In the genomic region with DNA sequence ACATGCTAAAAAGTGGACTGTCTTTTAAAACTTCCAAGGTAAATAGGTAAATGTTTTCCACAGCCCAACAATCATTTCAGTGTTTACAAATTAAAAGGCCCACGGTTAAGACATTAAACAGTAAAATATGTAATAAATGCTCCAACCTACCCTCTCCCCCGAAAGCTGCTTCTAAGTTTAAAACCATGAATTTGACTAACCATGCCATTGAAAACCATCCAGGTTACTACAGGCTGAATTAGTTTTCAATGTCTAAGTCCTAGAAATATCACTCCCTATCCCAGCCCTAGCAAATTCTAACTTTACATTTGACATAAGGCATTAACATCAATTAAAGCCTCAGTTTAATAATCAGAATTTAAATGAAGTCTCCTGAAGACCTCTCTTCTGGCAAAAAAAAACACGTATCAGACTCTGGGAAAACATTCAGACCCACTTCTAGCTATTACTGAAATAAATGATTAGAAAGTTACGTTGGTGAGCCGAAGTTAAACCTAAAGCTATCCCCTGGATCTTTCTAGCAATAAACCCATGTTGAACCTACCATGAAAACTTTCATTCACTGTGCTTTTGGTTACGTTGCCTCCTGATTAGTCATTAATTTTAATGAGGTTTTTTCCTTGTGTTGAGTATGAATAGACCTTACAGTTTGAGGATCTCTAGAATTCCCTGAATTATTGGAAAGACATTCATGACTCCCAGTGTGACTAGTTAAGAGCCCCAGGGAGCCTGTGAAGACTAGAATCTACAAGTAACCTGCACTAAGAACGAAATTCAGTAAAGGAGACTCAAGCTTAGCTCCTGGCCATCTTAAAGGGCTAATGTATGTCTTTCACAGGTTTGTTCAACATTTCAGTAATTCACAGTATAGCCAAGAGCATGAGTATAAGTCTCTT, we compare ENCODE assay signal across 9 cellular contexts. TPM values are rescaled to one million over a fixed set of nuclear protein-coding genes. Genes with fewer than 3 reads are reported as not detected.
DNase-seq lines count a peak whose midpoint lies in the region; ATAC-seq, FAIRE-seq and TF ChIP-seq lines count a peak whose summit lies in the region.
"Had no signal": no experiment of that assay in that cellular context is flagged by ENCODE, and none has a peak within 500 bp of the region (broad histone marks: within the 10 kb centered on the region; RNA-seq: fewer than 3 reads in every experiment).

No MANE protein-coding gene starts in this region.

- peak; percentile 81 for TF ChIP-seq POLR2A in GM12892 (IDR thresholded peaks at IDR 0.05; ENCODE audit: low read depth, low read length)

- no peaks in the 10 kb centered on the region for H3K27me3 ChIP-seq in ACC112 (ENCODE audit: insufficient read depth, low read length)

- peak overlapping the region; percentile 100 for H3K4me3 Mint-ChIP-seq in T-helper 17 cell
- H3K4me3 Mint-ChIP-seq in glutamatergic neuron (ENCODE audit: unreplicated experiment) = peak overlapping the region; percentile 78

- no peaks in the 10 kb centered on the region for H3K27me3 Mint-ChIP-seq in T-helper 17 cell
- peaks cover 4% of the 10 kb centered on the region for H3K27me3 Mint-ChIP-seq in glutamatergic neuron (ENCODE audit: unreplicated experiment)

- H3K36me3 Mint-ChIP-seq in T-helper 17 cell (ENCODE audit: low read depth) (peaks cover 17% of the 10 kb centered on the region), glutamatergic neuron (ENCODE audit: unreplicated experiment) (no peaks in the 10 kb centered on the region)

- peaks cover 54% of the 10 kb centered on the region for H3K4me1 ChIP-seq in ACC112 (ENCODE audit: control insufficient read depth, insufficient read depth, low read length, unreplicated experiment)

- DNase-seq in GM12892 (ENCODE audit: insufficient read length) (no peak), T-helper 17 cell (no peak), glutamatergic neuron (no peak), NCI-H748 (lab: John Stamatoyannopoulos, UW; ENCODE audit: unreplicated experiment) (no peak), GM19239 (ENCODE audit: insufficient read length, low spot score) (no peak)
- DNase-seq: NCI-H1436 had no signal

- H3K27ac Mint-ChIP-seq in T-helper 17 cell (peak overlapping the region; percentile 100), glutamatergic neuron (ENCODE audit: unreplicated experiment) (peak overlapping the region; percentile 35)

- H3K36me3 ChIP-seq in ACC112 (ENCODE audit: insufficient read depth, low read length) = peaks cover 55% of the 10 kb centered on the region

- H3K9me3 ChIP-seq in T-helper 17 cell (ENCODE audit: control insufficient read depth, low read length, poor library complexity, severe bottlenecking) = no peaks in the 10 kb centered on the region

- H3K27ac ChIP-seq in ACC112 (ENCODE audit: low read depth, low read length) = peak overlapping the region; percentile 84

- H3K9me3 Mint-ChIP-seq in glutamatergic neuron (ENCODE audit: unreplicated experiment) = peaks cover 10% of the 10 kb centered on the region

- no peak for ATAC-seq in T-helper 17 cell
- ATAC-seq in HG03565 (IDR thresholded peaks at IDR 0.05; ENCODE audit: unreplicated experiment) = no peak
- ATAC-seq in GM21825 (IDR thresholded peaks at IDR 0.05; ENCODE audit: unreplicated experiment) = no peak

- FAIRE-seq in GM12892 (lab: Jason Lieb, UNC) = no peak
- FAIRE-seq in GM19239 (lab: Jason Lieb, UNC) = no peak

- H3K4me3 ChIP-seq in ACC112 (ENCODE audit: low read depth, low read length) = no peak overlapping the region

- TF ChIP-seq CTCF in glutamatergic neuron (IDR thresholded peaks at IDR 0.05; ENCODE audit: partially characterized antibody, unreplicated experiment) = no peak

- peaks cover 58% of the 10 kb centered on the region for H3K79me2 ChIP-seq in ACC112 (ENCODE audit: control insufficient read depth, insufficient read depth, low read length, unreplicated experiment)

- H3K4me1 Mint-ChIP-seq in T-helper 17 cell (peaks cover 73% of the 10 kb centered on the region), glutamatergic neuron (ENCODE audit: low read depth, unreplicated experiment) (peaks cover 31% of the 10 kb centered on the region)

- H2AFZ ChIP-seq in ACC112 (ENCODE audit: low read length, unreplicated experiment) = no peak overlapping the region

RNA-seq across cellular contexts. Expression of gene POLG2, which starts 1.7 kb away (rescaled TPM):
- polyA plus RNA-seq in GM12892 (2012; ENCODE audit: missing spikeins) = 24.1 TPM
- total RNA-seq in T-helper 17 cell = 10 to 100 TPM; 37.1 to 39.0 TPM
- total RNA-seq in glutamatergic neuron (ENCODE audit: unreplicated experiment) = 25.7 TPM

RNA-seq across cellular contexts. Expression of gene DDX5, which starts 7.5 kb away (rescaled TPM):
- polyA plus RNA-seq in GM12892 (2012; ENCODE audit: missing spikeins) = 423 TPM
- total RNA-seq in T-helper 17 cell (1,000 to 10,000 TPM; 2,533 to 2,679 TPM), glutamatergic neuron (ENCODE audit: unreplicated experiment) (1,273 TPM)

RNA-seq across cellular contexts. Expression of gene CEP95, which starts 8.2 kb away (rescaled TPM):
- polyA plus RNA-seq in GM12892 (2012; ENCODE audit: missing spikeins) = 45.2 TPM
- total RNA-seq in T-helper 17 cell (100 to 1,000 TPM; 130 to 143 TPM), glutamatergic neuron (ENCODE audit: unreplicated experiment) (120 TPM)

RNA-seq across cellular contexts. Expression of gene MILR1, which starts 49.6 kb away (rescaled TPM):
- polyA plus RNA-seq in GM12892 (2012; ENCODE audit: missing spikeins) = 0.76 TPM
- 1 to 10 TPM; 1.0 to 1.4 TPM for total RNA-seq in T-helper 17 cell
- total RNA-seq in glutamatergic neuron (ENCODE audit: unreplicated experiment) = not detected
